In the genomic region with DNA sequence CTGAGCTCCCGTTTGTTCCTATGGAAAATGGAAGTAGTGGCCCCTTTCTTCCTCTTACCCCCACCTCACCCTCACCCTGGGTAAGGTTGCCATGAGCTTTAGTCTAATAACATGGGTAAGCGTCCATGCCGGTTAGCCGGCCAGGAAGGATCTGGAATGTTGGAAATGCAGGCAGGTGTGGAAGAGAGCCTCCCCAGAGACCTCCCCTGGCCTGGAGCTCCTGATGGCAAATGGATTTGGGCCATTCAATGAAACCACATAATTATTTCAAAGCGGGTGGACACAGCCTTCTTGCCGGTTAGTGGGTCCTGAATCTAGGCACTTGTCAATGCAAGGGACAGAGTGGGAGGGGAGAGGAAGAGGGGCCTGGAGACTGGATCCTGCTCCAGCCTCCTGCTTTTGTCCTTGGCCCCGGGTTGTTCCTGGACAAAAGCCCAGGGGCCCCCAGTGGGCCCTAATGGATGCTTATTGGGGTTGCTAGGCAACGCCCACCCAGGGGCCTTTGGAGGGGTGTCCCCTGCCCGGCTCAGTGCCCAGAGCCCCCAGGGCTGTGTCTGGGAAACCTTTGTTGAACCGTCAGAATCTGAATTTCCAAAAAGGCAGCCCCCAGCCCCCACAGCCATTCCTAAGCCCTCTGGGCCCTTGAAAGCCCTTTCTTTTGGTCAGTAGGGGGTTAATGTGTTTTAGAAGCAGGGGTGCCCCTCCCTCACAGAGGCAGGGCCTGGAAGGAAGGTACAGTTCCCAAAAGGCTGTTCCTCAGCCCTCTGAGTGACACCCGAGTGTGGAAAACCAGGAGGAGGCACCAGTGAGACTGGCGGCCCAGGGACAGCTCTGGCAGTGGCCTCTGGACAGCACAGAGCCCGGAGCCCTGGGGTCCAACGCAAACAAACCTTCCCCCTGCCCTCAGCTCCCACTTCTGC, we compare ENCODE assay signal across 16 cellular contexts. TPM values are rescaled to one million over a fixed set of nuclear protein-coding genes. Genes with fewer than 3 reads are reported as not detected.
A peak's percentile ranks its signal among the peaks of the same experiment; 100 is the strongest.
DNase-seq lines count a peak whose midpoint lies in the region; TF ChIP-seq lines count a peak whose summit lies in the region.
"Had no signal": no experiment of that assay in that cellular context is flagged by ENCODE, and none has a peak within 500 bp of the region (broad histone marks: within the 10 kb centered on the region; RNA-seq: fewer than 3 reads in every experiment).

No MANE protein-coding gene starts in this region.

- H4K20me1 ChIP-seq in MM.1S (ENCODE audit: insufficient read depth, low read length) = no peaks in the 10 kb centered on the region

- no peaks in the 10 kb centered on the region for H3K9me2 ChIP-seq in MM.1S (replicated peaks; ENCODE audit: insufficient read depth, low read length)

- peaks cover 2% of the 10 kb centered on the region for H3K4me1 Mint-ChIP-seq in progenitor cell of endocrine pancreas (ENCODE audit: low read depth)
- H3K4me1 Mint-ChIP-seq: stimulated activated memory B cell treated with anti-CD40 and anti-IgM and Interleukin-4, amounts not matched to agents 10 μg/mL and 1 μg/mL and 100 μg/mL, for 72 hours had no signal

- no peaks in the 10 kb centered on the region for H3K79me2 ChIP-seq in MM.1S (ENCODE audit: low read length)

- peaks cover 41% of the 10 kb centered on the region for H3K27me3 Mint-ChIP-seq in progenitor cell of endocrine pancreas

- H3K27ac ChIP-seq in iPS-20b (ENCODE audit: low read length) (no peak overlapping the region), MM.1S (ENCODE audit: low read length) (no peak overlapping the region)
- H3K27ac ChIP-seq: 22Rv1, tibial nerve had no signal

- peaks cover 20% of the 10 kb centered on the region; the same call in 1 of the 2 replicates for H3K27me3 ChIP-seq in iPS-20b (ENCODE audit: insufficient read depth, low read length)
- H3K27me3 ChIP-seq in MM.1S (replicated peaks; ENCODE audit: insufficient read depth, low read length) = no peaks in the 10 kb centered on the region

- no peak overlapping the region for H3K4me2 ChIP-seq in MM.1S (ENCODE audit: low read depth, low read length)

- TF ChIP-seq CTCF in progenitor cell of endocrine pancreas (IDR thresholded peaks at IDR 0.05; ENCODE audit: unreplicated experiment) (no peak), MM.1S (IDR thresholded peaks at IDR 0.05; ENCODE audit: low read length) (no peak)

- H3K36me3 ChIP-seq in iPS-20b (ENCODE audit: insufficient read depth, low read depth, low read length) (no peaks in the 10 kb centered on the region), MM.1S (replicated peaks; ENCODE audit: insufficient read depth, low read length) (no peaks in the 10 kb centered on the region)

- H3K36me3 Mint-ChIP-seq in progenitor cell of endocrine pancreas (ENCODE audit: insufficient read depth) = no peaks in the 10 kb centered on the region
- H3K36me3 Mint-ChIP-seq: naive thymus-derived CD8-positive, alpha-beta T cell; stimulated activated memory B cell treated with anti-CD40 and anti-IgM and Interleukin-4, amounts not matched to agents 10 μg/mL and 1 μg/mL and 100 μg/mL, for 72 hours had no signal

- peak overlapping the region; percentile 11 for H3K27ac Mint-ChIP-seq in progenitor cell of endocrine pancreas
- H3K27ac Mint-ChIP-seq: CD4-positive, alpha-beta T cell; IgD-negative memory B cell; stimulated activated memory B cell treated with anti-CD40 and anti-IgM and Interleukin-4, amounts not matched to agents 10 μg/mL and 1 μg/mL and 100 μg/mL, for 72 hours had no signal

- no peaks in the 10 kb centered on the region for H3F3A ChIP-seq in MM.1S (ENCODE audit: insufficient read depth, low read length)

- H3K4me3 Mint-ChIP-seq in progenitor cell of endocrine pancreas (ENCODE audit: low read depth) = no peak overlapping the region
- H3K4me3 Mint-ChIP-seq: CD4-positive, alpha-beta T cell; naive thymus-derived CD8-positive, alpha-beta T cell; stimulated activated memory B cell treated with anti-CD40 and anti-IgM and Interleukin-4, amounts not matched to agents 10 μg/mL and 1 μg/mL and 100 μg/mL, for 72 hours had no signal

- DNase-seq in DMS 273 (lab: John Stamatoyannopoulos, UW; ENCODE audit: unreplicated experiment) (peak; percentile 22), DMS 273 treated with DMSO at 0.1 percent for 48 hours (lab: John Stamatoyannopoulos, UW) (no peak), anterior cingulate cortex (lab: John Stamatoyannopoulos, UW) (peak in 34 of 58 donors; percentile 28 to 90 (median 58)), progenitor cell of endocrine pancreas (ENCODE audit: low spot score, unreplicated experiment) (no peak), HT-29 (ENCODE audit: low spot score) (no peak), NOMO-1 (lab: John Stamatoyannopoulos, UW; ENCODE audit: unreplicated experiment in 2 of 2) (no peak), MM.1S (no peak)
- DNase-seq: CD4-positive, alpha-beta T cell; mammary epithelial cell; naive thymus-derived CD8-positive, alpha-beta T cell; NCI-H2107 had no signal

- peak overlapping the region; percentile 29; the same call in 1 of the 2 replicates for H3K4me3 ChIP-seq in iPS-20b (ENCODE audit: low read length)
- H3K4me3 ChIP-seq in MM.1S (ENCODE audit: low read length) = no peak overlapping the region
- H3K4me3 ChIP-seq: tibial nerve had no signal

- no peaks in the 10 kb centered on the region for H3K9me3 Mint-ChIP-seq in progenitor cell of endocrine pancreas (ENCODE audit: low read depth)
- H3K9me3 Mint-ChIP-seq: CD4-positive, alpha-beta T cell; naive thymus-derived CD8-positive, alpha-beta T cell had no signal

- H3K9me3 ChIP-seq in iPS-20b (ENCODE audit: insufficient read depth, low read depth, low read length) (no peaks in the 10 kb centered on the region), MM.1S (replicated peaks; ENCODE audit: insufficient read depth, low read length) (no peaks in the 10 kb centered on the region)
- H3K9me3 ChIP-seq: tibial nerve had no signal

- H3K4me1 ChIP-seq in iPS-20b (ENCODE audit: insufficient read depth, low read length) (peaks cover 22% of the 10 kb centered on the region), MM.1S (ENCODE audit: low read length) (no peaks in the 10 kb centered on the region)

- H3K9ac ChIP-seq in iPS-20b (ENCODE audit: low read depth, low read length) (peak overlapping the region; percentile 27; the same call in 1 of the 2 replicates), MM.1S (ENCODE audit: low read length) (no peak overlapping the region)

- H2AFZ ChIP-seq in MM.1S (ENCODE audit: low read length) = no peak overlapping the region

RNA-seq across cellular contexts. Expression of a gene that starts 19.0 kb away (rescaled TPM):
- 0.65 and 0.73 TPM in 2 replicates for total RNA-seq in progenitor cell of endocrine pancreas
- not detected in 2 replicates for total RNA-seq in HT-29 (2014; rRNA removed; shearing (Covaris generic))
- total RNA-seq: CD4-positive, alpha-beta T cell had no signal

RNA-seq across cellular contexts. Expression of a gene that starts 20.1 kb away (rescaled TPM):
- total RNA-seq in progenitor cell of endocrine pancreas = 2.9 and 3.9 TPM in 2 replicates
- total RNA-seq in HT-29 (2014; rRNA removed; shearing (Covaris generic)) = not detected in 2 replicates
- total RNA-seq: mammary epithelial cell had no signal

RNA-seq across cellular contexts. Expression of a gene that starts 60.0 kb away (rescaled TPM):
- 43.6 and 44.9 TPM in 2 replicates for total RNA-seq in progenitor cell of endocrine pancreas
- 23.8 and 30.7 TPM in 2 replicates for total RNA-seq in HT-29 (2014; rRNA removed; shearing (Covaris generic))

Comparison
In these comparisons a context has a peak if more than half of its experiments do, and no peak if none do; other contexts are left out.
1. DNase-seq: peak in DMS 273 (single experiment) and anterior cingulate cortex (34 of 58); none in DMS 273 treated with DMSO at 0.1 percent for 48 hours (single experiment), progenitor cell of endocrine pancreas (single experiment), HT-29 (single experiment), NOMO-1 (0 of 2) and MM.1S (single experiment).